In genomic region chr1:24992761-24993211, GRCh38 we compare ENCODE assay signal across 18 cellular contexts.
A peak's percentile ranks its signal among the peaks of the same experiment; 100 is the strongest.
DNase-seq lines count a peak whose midpoint lies in the region; ATAC-seq and TF ChIP-seq lines count a peak whose summit lies in the region.
"Had no signal": no experiment of that assay in that cellular context is flagged by ENCODE, and none has a peak within 500 bp of the region (broad histone marks: within the 10 kb centered on the region; RNA-seq: fewer than 3 reads in every experiment).

No MANE protein-coding gene starts in this region.

- 44% methylated on average over 12 of the region's 12 CpGs for WGBS in thymus

- DNase-seq in activated naive CD4-positive, alpha-beta T cell treated with anti-CD3 and anti-CD28 coated beads, Interleukin-2, amount 10 ng/mL, durations not matched to agents 7 days and 5 days, result peak; percentile 44
- DNase-seq in activated naive CD4-positive, alpha-beta T cell (lab: John Stamatoyannopoulos, UW), result no peak
- DNase-seq in activated CD8-positive, alpha-beta T cell treated with anti-CD3 and anti-CD28 coated beads for 36 hours, result peak; percentile 53
- peak; percentile 63 to 64 (median 63) for DNase-seq in immature natural killer cell
- no peak for DNase-seq in islet precursor cell
- DNase-seq in NOMO-1 treated with DMSO at 0.1 percent for 48 hours (lab: John Stamatoyannopoulos, UW; ENCODE audit: unreplicated experiment), result no peak
- DNase-seq in OCI-M1 (lab: John Stamatoyannopoulos, UW), result no peak
- DNase-seq: GF-D8, H9, heart right ventricle, IMR-90, kidney glomerular epithelial cell, NCI-H2081 treated with DMSO at 0.1 percent for 48 hours, occipital lobe had no signal

- H3K9me3 ChIP-seq in thymus (ENCODE audit: control insufficient read depth), result no peaks in the 10 kb centered on the region

- H3K9me3 Mint-ChIP-seq in activated naive CD4-positive, alpha-beta T cell treated with anti-CD3 and anti-CD28 coated beads, Interleukin-2, amount 10 ng/mL, durations not matched to agents 7 days and 5 days, result peaks cover 6% of the 10 kb centered on the region
- H3K9me3 Mint-ChIP-seq in activated CD8-positive, alpha-beta T cell treated with anti-CD3 and anti-CD28 coated beads for 36 hours, result peaks cover 7% of the 10 kb centered on the region
- no peaks in the 10 kb centered on the region for H3K9me3 Mint-ChIP-seq in immature natural killer cell
- H3K9me3 Mint-ChIP-seq: H9, mesothelial cell of epicardium had no signal

- no peaks in the 10 kb centered on the region for H3K27me3 ChIP-seq in thymus (ENCODE audit: control insufficient read depth, insufficient read depth)

- H3K4me3 ChIP-seq in thymus (ENCODE audit: low read length), result no peak overlapping the region
- H3K4me3 ChIP-seq: heart right ventricle had no signal

- no peaks in the 10 kb centered on the region for H3K27me3 Mint-ChIP-seq in activated naive CD4-positive, alpha-beta T cell treated with anti-CD3 and anti-CD28 coated beads, Interleukin-2, amount 10 ng/mL, durations not matched to agents 7 days and 5 days
- H3K27me3 Mint-ChIP-seq in activated CD8-positive, alpha-beta T cell treated with anti-CD3 and anti-CD28 coated beads for 36 hours, result no peaks in the 10 kb centered on the region
- peaks cover 23 to 26% (median 23%) of the 10 kb centered on the region in 3 donors for H3K27me3 Mint-ChIP-seq in immature natural killer cell (ENCODE audit: low read depth in 3 of 3)

- TF ChIP-seq CTCF in activated CD8-positive, alpha-beta T cell treated with anti-CD3 and anti-CD28 coated beads for 36 hours (IDR thresholded peaks at IDR 0.05), result no peak

- peak overlapping the region; percentile 52 for H3K4me3 Mint-ChIP-seq in activated naive CD4-positive, alpha-beta T cell treated with anti-CD3 and anti-CD28 coated beads, Interleukin-2, amount 10 ng/mL, durations not matched to agents 7 days and 5 days
- peak overlapping the region; percentile 69 for H3K4me3 Mint-ChIP-seq in activated CD8-positive, alpha-beta T cell treated with anti-CD3 and anti-CD28 coated beads for 36 hours
- peak overlapping the region; percentile 79 to 91 (median 87) for H3K4me3 Mint-ChIP-seq in immature natural killer cell
- H3K4me3 Mint-ChIP-seq: H9, mesothelial cell of epicardium had no signal

- peak overlapping the region; percentile 97 for H3K27ac ChIP-seq in thymus (ENCODE audit: low read depth)
- H3K27ac ChIP-seq: VCaP had no signal

- CTCF ChIA-PET in activated naive CD4-positive, alpha-beta T cell treated with anti-CD3 and anti-CD28 coated beads, Interleukin-2, amount 10 ng/mL, durations not matched to agents 7 days and 5 days (lab: Charles Lee), result interaction anchor here (0.8 to 3.8 kb wide), 7 partner anchors 11 to 60 kb away, joined by 3 to 17 read pairs (median 4); no protein-coding TSS in a partner anchor
- CTCF ChIA-PET in activated CD8-positive, alpha-beta T cell treated with anti-CD3 and anti-CD28 coated beads for 36 hours (lab: Charles Lee), result interaction anchor here (0.7 to 3.9 kb wide), 3 partner anchors 20 to 109 kb away, joined by 3 to 28 read pairs (median 9); no protein-coding TSS in a partner anchor

- ATAC-seq in activated CD8-positive, alpha-beta T cell treated with anti-CD3 and anti-CD28 coated beads for 36 hours, result peak; percentile 1
- ATAC-seq: heart right ventricle, Panc1 had no signal

- POLR2A ChIA-PET in activated CD8-positive, alpha-beta T cell treated with anti-CD3 and anti-CD28 coated beads for 36 hours (lab: Charles Lee), result interaction anchor here (0.6 to 13.9 kb wide), 11 partner anchors 10 to 676 kb away, joined by 3 to 157 read pairs (median 22); no protein-coding TSS in a partner anchor

- intact Hi-C loops in activated CD8-positive, alpha-beta T cell treated with anti-CD3 and anti-CD28 coated beads for 36 hours (cut with micrococcal nuclease), result loop anchor here (5.0 kb wide), 2 partner anchors 35 to 40 kb away; no protein-coding TSS in a partner anchor

- H3K36me3 ChIP-seq in thymus (ENCODE audit: control insufficient read depth, insufficient read depth), result no peaks in the 10 kb centered on the region
- H3K36me3 ChIP-seq: heart right ventricle had no signal

- H3K27ac Mint-ChIP-seq in activated naive CD4-positive, alpha-beta T cell treated with anti-CD3 and anti-CD28 coated beads, Interleukin-2, amount 10 ng/mL, durations not matched to agents 7 days and 5 days, result peak overlapping the region; percentile 97
- peak overlapping the region; percentile 97 for H3K27ac Mint-ChIP-seq in activated CD8-positive, alpha-beta T cell treated with anti-CD3 and anti-CD28 coated beads for 36 hours
- peak overlapping the region; percentile 90 to 97 (median 96) for H3K27ac Mint-ChIP-seq in immature natural killer cell
- H3K27ac Mint-ChIP-seq: H9, mesothelial cell of epicardium had no signal

- H3K4me1 Mint-ChIP-seq in activated naive CD4-positive, alpha-beta T cell treated with anti-CD3 and anti-CD28 coated beads, Interleukin-2, amount 10 ng/mL, durations not matched to agents 7 days and 5 days, result peaks cover 99% of the 10 kb centered on the region
- H3K4me1 Mint-ChIP-seq in activated CD8-positive, alpha-beta T cell treated with anti-CD3 and anti-CD28 coated beads for 36 hours (ENCODE audit: low read depth), result peaks cover 98% of the 10 kb centered on the region
- peaks cover 81 to 95% of the 10 kb centered on the region in 2 donors for H3K4me1 Mint-ChIP-seq in immature natural killer cell
- H3K4me1 Mint-ChIP-seq: mesothelial cell of epicardium had no signal

- H3K36me3 Mint-ChIP-seq in activated naive CD4-positive, alpha-beta T cell treated with anti-CD3 and anti-CD28 coated beads, Interleukin-2, amount 10 ng/mL, durations not matched to agents 7 days and 5 days, result peaks cover 27% of the 10 kb centered on the region
- H3K36me3 Mint-ChIP-seq in activated CD8-positive, alpha-beta T cell treated with anti-CD3 and anti-CD28 coated beads for 36 hours (ENCODE audit: low read depth), result peaks cover 40% of the 10 kb centered on the region
- peaks cover 0 to 6% (median 4%) of the 10 kb centered on the region in 3 donors for H3K36me3 Mint-ChIP-seq in immature natural killer cell
- H3K36me3 Mint-ChIP-seq: mesothelial cell of epicardium had no signal

- peaks cover 68% of the 10 kb centered on the region for H3K4me1 ChIP-seq in thymus (ENCODE audit: control insufficient read depth, insufficient read depth, low read length)

Comparison
In these comparisons a context has a peak if more than half of its experiments do, and no peak if none do; other contexts are left out.
1. DNase-seq: peak in activated naive CD4-positive, alpha-beta T cell treated with anti-CD3 and anti-CD28 coated beads, Interleukin-2, amount 10 ng/mL, durations not matched to agents 7 days and 5 days (single experiment), activated CD8-positive, alpha-beta T cell treated with anti-CD3 and anti-CD28 coated beads for 36 hours (single experiment) and immature natural killer cell (3 of 3); none in activated naive CD4-positive, alpha-beta T cell (0 of 4), islet precursor cell (single experiment), NOMO-1 treated with DMSO at 0.1 percent for 48 hours (single experiment) and OCI-M1 (single experiment).
2. Peak in every context shown above with its lines, with median percentiles within 50 percentile points of each other: H3K27ac Mint-ChIP-seq and H3K4me3 Mint-ChIP-seq.